9 cellular contexts compared by ENCODE assay signal in the genomic region with DNA sequence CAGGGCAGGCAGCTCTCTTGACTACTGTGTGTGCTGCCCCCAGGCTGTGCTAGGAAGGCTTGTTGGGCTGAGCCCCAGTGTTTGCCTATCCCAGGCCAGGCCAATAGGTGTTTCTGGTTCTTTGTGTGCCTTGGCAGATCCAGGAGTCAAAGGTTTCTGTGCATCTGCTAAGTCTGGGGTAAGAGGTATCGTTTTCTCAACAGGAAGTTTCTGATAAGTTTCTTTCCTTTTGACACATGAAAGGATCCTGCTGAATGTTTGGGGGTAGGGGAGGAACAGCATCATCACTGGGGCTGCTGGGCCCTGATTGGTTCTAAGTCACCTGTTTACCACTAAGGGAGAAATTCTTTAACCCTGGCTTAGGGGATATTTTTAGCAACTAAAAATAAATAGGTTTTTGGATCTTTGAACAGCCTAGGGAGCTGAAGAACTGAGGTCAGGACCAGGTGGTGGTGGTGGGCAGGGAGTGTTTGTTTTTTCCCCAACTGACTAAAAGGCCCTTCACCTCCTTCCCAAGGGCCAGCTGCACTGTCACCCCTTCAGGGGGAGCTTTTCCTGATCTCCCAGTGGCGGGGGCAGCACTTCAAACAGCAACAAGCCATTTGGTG.
DNase-seq lines count a peak whose midpoint lies in the region; ATAC-seq and TF ChIP-seq lines count a peak whose summit lies in the region.
"Had no signal": no experiment of that assay in that cellular context is flagged by ENCODE, and none has a peak within 500 bp of the region (broad histone marks: within the 10 kb centered on the region; RNA-seq: fewer than 3 reads in every experiment).

No MANE protein-coding gene starts in this region.

- peak; percentile 67 for ATAC-seq in HG03196 (IDR thresholded peaks at IDR 0.05; ENCODE audit: unreplicated experiment)

- H3K4me3 ChIP-seq in sigmoid colon, result no peak overlapping the region

- 36 to 38% methylated on average over 2 of the region's 2 CpGs for WGBS in sigmoid colon, 2 donors

- TF ChIP-seq CTCF in sigmoid colon (IDR thresholded peaks at IDR 0.05), result no peak

- TF ChIP-seq POLR2A in sigmoid colon (IDR thresholded peaks at IDR 0.05), result no peak

- no peak overlapping the region for H3K27ac ChIP-seq in sigmoid colon

- no peaks in the 10 kb centered on the region for H3K36me3 ChIP-seq in sigmoid colon

- H3K9me3 ChIP-seq in sigmoid colon, result no peaks in the 10 kb centered on the region

- DNase-seq in activated CD8-positive, alpha-beta memory T cell treated with anti-CD3 and anti-CD28 coated beads for 24 hours, result peak; percentile 70
- no peak for DNase-seq in activated CD8-positive, alpha-beta memory T cell treated with anti-CD3 and anti-CD28 coated beads, Interleukin-2, amount 50 U/mL, for 48 hours
- DNase-seq in activated T-cell treated with anti-CD3 and anti-CD28 coated beads, Interleukin-2, amount 50 U/mL, for 48 hours, result peak; percentile 48 to 62
- peak; percentile 58 for DNase-seq in sigmoid colon
- no peak for DNase-seq in medulla oblongata (ENCODE audit: extremely low spot score)
- DNase-seq in SW480 (ENCODE audit: low spot score), result no peak
- DNase-seq in middle frontal gyrus (ENCODE audit: extremely low spot score, low spot score), result no peak
- DNase-seq: activated B cell treated with CpG ODN at 0.5 μM for 24 hours had no signal

- intact Hi-C loops in sigmoid colon (cut with DNase I), result no loop called here

- no peaks in the 10 kb centered on the region for H3K4me1 ChIP-seq in sigmoid colon

- no peak for TF ChIP-seq EP300 in sigmoid colon (IDR thresholded peaks at IDR 0.05)

- no peaks in the 10 kb centered on the region for H3K27me3 ChIP-seq in sigmoid colon

Comparison
In these comparisons a context has a peak if more than half of its experiments do, and no peak if none do; other contexts are left out.
1. DNase-seq: peak in activated CD8-positive, alpha-beta memory T cell treated with anti-CD3 and anti-CD28 coated beads for 24 hours (single experiment), activated T-cell treated with anti-CD3 and anti-CD28 coated beads, Interleukin-2, amount 50 U/mL, for 48 hours (2 of 2) and sigmoid colon (single experiment); none in activated CD8-positive, alpha-beta memory T cell treated with anti-CD3 and anti-CD28 coated beads, Interleukin-2, amount 50 U/mL, for 48 hours (single experiment), medulla oblongata (single experiment), SW480 (single experiment) and middle frontal gyrus (single experiment).